In genomic region chr18:683531-683930, GRCh38 we compare ENCODE assay signal across 18 cellular contexts.
"Had no signal": no experiment of that assay in that cellular context is flagged by ENCODE, and none has a peak within 500 bp of the region (broad histone marks: within the 10 kb centered on the region; RNA-seq: fewer than 3 reads in every experiment).

No MANE protein-coding gene starts in this region.

- H3K4me3 ChIP-seq: coronary artery, lower lobe of right lung, neural progenitor cell, stomach, thoracic aorta, upper lobe of right lung had no signal

- H3K27me3 Mint-ChIP-seq: activated CD4-positive, alpha-beta T cell treated with anti-CD3 and anti-CD28 coated beads, Interleukin-2, amount 10 ng/mL, durations not matched to agents 7 days and 5 days; activated naive CD4-positive, alpha-beta T cell treated with anti-CD3 and anti-CD28 coated beads, Interleukin-2, amount 50 U/mL, for 24 hours; activated T-cell treated with anti-CD3 and anti-CD28 coated beads, Interleukin-2, amount 50 U/mL, for 24 hours had no signal

- H3K4me3 Mint-ChIP-seq: activated CD4-positive, alpha-beta T cell treated with anti-CD3 and anti-CD28 coated beads, Interleukin-2, amount 10 ng/mL, durations not matched to agents 7 days and 5 days; activated naive CD4-positive, alpha-beta T cell treated with anti-CD3 and anti-CD28 coated beads, Interleukin-2, amount 50 U/mL, for 24 hours; activated T-cell treated with anti-CD3 and anti-CD28 coated beads, Interleukin-2, amount 50 U/mL, for 24 hours; brain; immature natural killer cell; neural progenitor cell had no signal

- H3K27ac Mint-ChIP-seq: activated naive CD4-positive, alpha-beta T cell treated with anti-CD3 and anti-CD28 coated beads, Interleukin-2, amount 50 U/mL, for 24 hours; brain; immature natural killer cell; neural progenitor cell had no signal

- H3K9me3 Mint-ChIP-seq: activated CD4-positive, alpha-beta T cell treated with anti-CD3 and anti-CD28 coated beads, Interleukin-2, amount 10 ng/mL, durations not matched to agents 7 days and 5 days; activated naive CD4-positive, alpha-beta T cell treated with anti-CD3 and anti-CD28 coated beads, Interleukin-2, amount 50 U/mL, for 24 hours; activated T-cell treated with anti-CD3 and anti-CD28 coated beads, Interleukin-2, amount 50 U/mL, for 24 hours; immature natural killer cell; neural progenitor cell had no signal

- H3K9me3 ChIP-seq: lower lobe of right lung, stomach, thoracic aorta, upper lobe of right lung had no signal

- H3K27ac ChIP-seq: coronary artery, foreskin keratinocyte, lower lobe of right lung, neural progenitor cell, parathyroid adenoma, thoracic aorta, upper lobe of right lung had no signal

- H3K4me1 ChIP-seq: foreskin keratinocyte, lower lobe of right lung, parathyroid adenoma, upper lobe of right lung had no signal

- ATAC-seq: foreskin keratinocyte, lower lobe of right lung, upper lobe of right lung had no signal

- H3K27me3 ChIP-seq: foreskin keratinocyte, stomach, upper lobe of right lung had no signal

- H3K36me3 ChIP-seq: neural progenitor cell had no signal

- H3K36me3 Mint-ChIP-seq: brain had no signal

- DNase-seq: activated CD4-positive, alpha-beta T cell treated with anti-CD3 and anti-CD28 coated beads, Interleukin-2, amount 10 ng/mL, durations not matched to agents 7 days and 5 days; activated T-cell treated with anti-CD3 and anti-CD28 coated beads, Interleukin-2, amount 50 U/mL, for 24 hours; amniotic stem cell; central memory CD4-positive, alpha-beta T cell; effector CD4-positive, alpha-beta T cell; foreskin keratinocyte; immature natural killer cell; lower lobe of right lung; stimulated activated CD4-positive, alpha-beta T cell treated with anti-CD3 and anti-CD28 coated beads, Interleukin-12 subunit alpha, Interleukin-12 subunit beta, amount 100 ng/mL, for 4 hours; stimulated activated CD4-positive, alpha-beta T cell treated with anti-CD3 and anti-CD28 coated beads, Interleukin-2, amount 100 ng/mL, for 24 hours; stomach; upper lobe of right lung had no signal
